ENCODE assay signal across 14 cellular contexts in genomic region chr2:43185146-43185545, GRCh38. TPM values are rescaled to one million over a fixed set of nuclear protein-coding genes. Genes with fewer than 3 reads are reported as not detected.
DNase-seq lines count a peak whose midpoint lies in the region; ATAC-seq, FAIRE-seq and TF ChIP-seq lines count a peak whose summit lies in the region.
"Had no signal": no experiment of that assay in that cellular context is flagged by ENCODE, and none has a peak within 500 bp of the region (broad histone marks: within the 10 kb centered on the region; RNA-seq: fewer than 3 reads in every experiment).

No MANE protein-coding gene starts in this region.

- ATAC-seq in activated CD8-positive, alpha-beta T cell treated with anti-CD3 and anti-CD28 coated beads, Interleukin-2, amount 10 ng/mL, durations not matched to agents 7 days and 5 days: no peak
- ATAC-seq in activated CD8-positive, alpha-beta T cell treated with anti-CD3 and anti-CD28 coated beads for 36 hours: no peak
- no peak for ATAC-seq in GM18907 (IDR thresholded peaks at IDR 0.05; ENCODE audit: unreplicated experiment)

- no peak for FAIRE-seq in astrocyte (lab: Jason Lieb, UNC)
- FAIRE-seq: pancreas had no signal

- TF ChIP-seq CTCF in activated CD8-positive, alpha-beta T cell treated with anti-CD3 and anti-CD28 coated beads for 36 hours (IDR thresholded peaks at IDR 0.05): no peak
- TF ChIP-seq CTCF in OCI-LY1 (IDR thresholded peaks at IDR 0.05; ENCODE audit: low read length): no peak
- TF ChIP-seq CTCF in astrocyte (IDR thresholded peaks at IDR 0.05; ENCODE audit: insufficient read depth, low read depth, low read length): no peak
- TF ChIP-seq CTCF in nephron (IDR thresholded peaks at IDR 0.05; ENCODE audit: unreplicated experiment in 3 of 3): no peak

- H3K4me3 ChIP-seq in OCI-LY1 (ENCODE audit: low read depth, low read length, poor library complexity, severe bottlenecking) (no peak overlapping the region), astrocyte (ENCODE audit: insufficient read depth, low read depth, low read length) (no peak overlapping the region)
- H3K4me3 ChIP-seq: ascending aorta, pancreas had no signal

- H3K27me3 ChIP-seq in OCI-LY1 (ENCODE audit: insufficient read depth, low read length) (no peaks in the 10 kb centered on the region), astrocyte (ENCODE audit: insufficient read depth, low read length) (no peaks in the 10 kb centered on the region)
- H3K27me3 ChIP-seq: ascending aorta, pancreas had no signal

- H3K9me2 ChIP-seq in OCI-LY1 (ENCODE audit: low read depth, low read length): no peaks in the 10 kb centered on the region

- no peaks in the 10 kb centered on the region for H3K9me3 ChIP-seq in OCI-LY1 (ENCODE audit: low read length)
- no peaks in the 10 kb centered on the region for H3K9me3 ChIP-seq in astrocyte (ENCODE audit: insufficient read depth, low read depth, low read length)
- H3K9me3 ChIP-seq: ascending aorta, pancreas had no signal

- no peaks in the 10 kb centered on the region for H3K27me3 Mint-ChIP-seq in activated CD8-positive, alpha-beta T cell treated with anti-CD3 and anti-CD28 coated beads, Interleukin-2, amount 10 ng/mL, durations not matched to agents 7 days and 5 days (ENCODE audit: low read depth)
- no peaks in the 10 kb centered on the region for H3K27me3 Mint-ChIP-seq in activated CD8-positive, alpha-beta T cell treated with anti-CD3 and anti-CD28 coated beads for 36 hours
- H3K27me3 Mint-ChIP-seq in astrocyte (ENCODE audit: low read depth, unreplicated experiment) (peaks cover 9% of the 10 kb centered on the region), nephron (ENCODE audit: low read depth) (peaks cover 14% of the 10 kb centered on the region)

- no peaks in the 10 kb centered on the region for H3K79me2 ChIP-seq in OCI-LY1 (ENCODE audit: insufficient read depth, low read length)
- H3K79me2 ChIP-seq in astrocyte (ENCODE audit: insufficient read depth, low read length): no peaks in the 10 kb centered on the region

- H3F3A ChIP-seq in OCI-LY1 (ENCODE audit: insufficient read depth, low read length): no peaks in the 10 kb centered on the region

- no peaks in the 10 kb centered on the region for H3K9me3 Mint-ChIP-seq in activated CD8-positive, alpha-beta T cell treated with anti-CD3 and anti-CD28 coated beads, Interleukin-2, amount 10 ng/mL, durations not matched to agents 7 days and 5 days (ENCODE audit: insufficient read depth)
- H3K9me3 Mint-ChIP-seq in activated CD8-positive, alpha-beta T cell treated with anti-CD3 and anti-CD28 coated beads for 36 hours: no peaks in the 10 kb centered on the region
- no peaks in the 10 kb centered on the region for H3K9me3 Mint-ChIP-seq in astrocyte (ENCODE audit: unreplicated experiment)
- no peaks in the 10 kb centered on the region for H3K9me3 Mint-ChIP-seq in nephron

- H3K4me1 Mint-ChIP-seq in activated CD8-positive, alpha-beta T cell treated with anti-CD3 and anti-CD28 coated beads, Interleukin-2, amount 10 ng/mL, durations not matched to agents 7 days and 5 days (ENCODE audit: low read depth): peaks cover 42% of the 10 kb centered on the region
- peaks cover 50% of the 10 kb centered on the region for H3K4me1 Mint-ChIP-seq in activated CD8-positive, alpha-beta T cell treated with anti-CD3 and anti-CD28 coated beads for 36 hours (ENCODE audit: low read depth)
- peaks cover 11% of the 10 kb centered on the region for H3K4me1 Mint-ChIP-seq in astrocyte (ENCODE audit: low read depth, unreplicated experiment)
- peaks cover 24% of the 10 kb centered on the region for H3K4me1 Mint-ChIP-seq in nephron

- DNase-seq in activated CD8-positive, alpha-beta T cell treated with anti-CD3 and anti-CD28 coated beads, Interleukin-2, amount 10 ng/mL, durations not matched to agents 7 days and 5 days: no peak
- no peak for DNase-seq in activated CD8-positive, alpha-beta T cell treated with anti-CD3 and anti-CD28 coated beads for 36 hours
- no peak for DNase-seq in astrocyte (ENCODE audit: low read depth)
- no peak for DNase-seq in NCI-H1436 treated with DMSO at 0.1 percent for 48 hours (lab: John Stamatoyannopoulos, UW)
- DNase-seq in midbrain (lab: John Stamatoyannopoulos, UW): no peak
- DNase-seq: GDM1; head of caudate nucleus; NCI-H1930; pancreas; stimulated activated CD4-positive, alpha-beta T cell treated with anti-CD3 and anti-CD28 coated beads, Interleukin-12 subunit alpha, Interleukin-12 subunit beta, amount 100 ng/mL, for 4 hours had no signal

- peak overlapping the region; percentile 65 for H3K27ac ChIP-seq in OCI-LY1 (ENCODE audit: low read depth, low read length, poor library complexity, severe bottlenecking)
- no peak overlapping the region for H3K27ac ChIP-seq in astrocyte (ENCODE audit: low read depth, low read length)
- H3K27ac ChIP-seq: ascending aorta, pancreas had no signal

- POLR2A ChIA-PET in activated CD8-positive, alpha-beta T cell treated with anti-CD3 and anti-CD28 coated beads, Interleukin-2, amount 10 ng/mL, durations not matched to agents 7 days and 5 days (lab: Charles Lee): no interaction called here
- POLR2A ChIA-PET in activated CD8-positive, alpha-beta T cell treated with anti-CD3 and anti-CD28 coated beads for 36 hours (lab: Charles Lee): interaction anchor here (1.0 to 2.6 kb wide), 3 partner anchors 10 to 11 kb away, joined by 3 to 9 read pairs (median 9); no protein-coding TSS in a partner anchor

- H3K4me3 Mint-ChIP-seq in activated CD8-positive, alpha-beta T cell treated with anti-CD3 and anti-CD28 coated beads, Interleukin-2, amount 10 ng/mL, durations not matched to agents 7 days and 5 days: no peak overlapping the region
- no peak overlapping the region for H3K4me3 Mint-ChIP-seq in activated CD8-positive, alpha-beta T cell treated with anti-CD3 and anti-CD28 coated beads for 36 hours
- H3K4me3 Mint-ChIP-seq in astrocyte (ENCODE audit: unreplicated experiment): no peak overlapping the region
- no peak overlapping the region for H3K4me3 Mint-ChIP-seq in nephron

- peak overlapping the region; percentile 11 for H3K27ac Mint-ChIP-seq in activated CD8-positive, alpha-beta T cell treated with anti-CD3 and anti-CD28 coated beads, Interleukin-2, amount 10 ng/mL, durations not matched to agents 7 days and 5 days
- no peak overlapping the region for H3K27ac Mint-ChIP-seq in activated CD8-positive, alpha-beta T cell treated with anti-CD3 and anti-CD28 coated beads for 36 hours
- H3K27ac Mint-ChIP-seq in astrocyte (ENCODE audit: unreplicated experiment): no peak overlapping the region
- peak overlapping the region in 2 of 3 experiments; percentile 63 to 75 for H3K27ac Mint-ChIP-seq in nephron

- CTCF ChIA-PET in activated CD8-positive, alpha-beta T cell treated with anti-CD3 and anti-CD28 coated beads, Interleukin-2, amount 10 ng/mL, durations not matched to agents 7 days and 5 days (lab: Charles Lee): no interaction called here
- CTCF ChIA-PET in activated CD8-positive, alpha-beta T cell treated with anti-CD3 and anti-CD28 coated beads for 36 hours (lab: Charles Lee): no interaction called here

- H3K9ac ChIP-seq in OCI-LY1 (ENCODE audit: low read length) (no peak overlapping the region), astrocyte (ENCODE audit: low read length) (no peak overlapping the region)

- H3K4me1 ChIP-seq in OCI-LY1 (ENCODE audit: insufficient read depth, low read length, severe bottlenecking) (peaks cover 40% of the 10 kb centered on the region), astrocyte (ENCODE audit: insufficient read depth, low read length) (peaks cover 13% of the 10 kb centered on the region)
- H3K4me1 ChIP-seq: ascending aorta, pancreas had no signal

- intact Hi-C loops in activated CD8-positive, alpha-beta T cell treated with anti-CD3 and anti-CD28 coated beads for 36 hours (cut with micrococcal nuclease): no loop called here

- H3K36me3 Mint-ChIP-seq in activated CD8-positive, alpha-beta T cell treated with anti-CD3 and anti-CD28 coated beads, Interleukin-2, amount 10 ng/mL, durations not matched to agents 7 days and 5 days (ENCODE audit: low read depth): no peaks in the 10 kb centered on the region
- no peaks in the 10 kb centered on the region for H3K36me3 Mint-ChIP-seq in activated CD8-positive, alpha-beta T cell treated with anti-CD3 and anti-CD28 coated beads for 36 hours (ENCODE audit: low read depth)
- H3K36me3 Mint-ChIP-seq in astrocyte (ENCODE audit: low read depth, unreplicated experiment) (peaks cover 5% of the 10 kb centered on the region), nephron (ENCODE audit: low read depth) (no peaks in the 10 kb centered on the region)

- H4K20me1 ChIP-seq in OCI-LY1 (ENCODE audit: insufficient read depth, low read length) (no peaks in the 10 kb centered on the region), astrocyte (ENCODE audit: insufficient read depth, low read length) (no peaks in the 10 kb centered on the region)

- H3K4me2 ChIP-seq in OCI-LY1 (ENCODE audit: low read length) (no peak overlapping the region), astrocyte (ENCODE audit: low read length) (peak overlapping the region; percentile 12)

- H3K36me3 ChIP-seq in OCI-LY1 (ENCODE audit: insufficient read depth, low read length) (no peaks in the 10 kb centered on the region), astrocyte (ENCODE audit: insufficient read depth, low read length) (no peaks in the 10 kb centered on the region)
- H3K36me3 ChIP-seq: ascending aorta, pancreas had no signal

- H2AFZ ChIP-seq in OCI-LY1 (ENCODE audit: low read length): no peak overlapping the region
- no peak overlapping the region for H2AFZ ChIP-seq in astrocyte (ENCODE audit: low read depth, low read length)

RNA-seq across cellular contexts. Expression of gene ZFP36L2, which starts 41.3 kb away (rescaled TPM):
- total RNA-seq in activated CD8-positive, alpha-beta T cell treated with anti-CD3 and anti-CD28 coated beads, Interleukin-2, amount 10 ng/mL, durations not matched to agents 7 days and 5 days: 100 to 1,000 TPM; 166 TPM
- total RNA-seq in activated CD8-positive, alpha-beta T cell treated with anti-CD3 and anti-CD28 coated beads for 36 hours: 100 to 1,000 TPM; 102 to 106 TPM
- 44.5 and 49.5 TPM in 2 replicates for total RNA-seq in astrocyte

Comparison
In these comparisons a context has a peak if more than half of its experiments do, and no peak if none do; other contexts are left out.
1. H3K27ac Mint-ChIP-seq: peak in activated CD8-positive, alpha-beta T cell treated with anti-CD3 and anti-CD28 coated beads, Interleukin-2, amount 10 ng/mL, durations not matched to agents 7 days and 5 days (single experiment) and nephron (2 of 3); none in activated CD8-positive, alpha-beta T cell treated with anti-CD3 and anti-CD28 coated beads for 36 hours (single experiment) and astrocyte (single experiment).